In genomic region chr16:80509872-80510271, GRCh38 we compare ENCODE assay signal across 1 cellular context.
TF ChIP-seq lines count a peak whose summit lies in the region.

No MANE protein-coding gene starts in this region.

TF ChIP-seq in H1, 55 proteins besides CTCF, POLR2A, EP300 and RAD21:
- TF ChIP-seq CHD1 (IDR thresholded peaks at IDR 0.05; ENCODE audit: low read depth, low read length) (no peak), EGR1 (IDR thresholded peaks at IDR 0.05; ENCODE audit: borderline replicate concordance, low read depth, low read length) (no peak), TCF12 (IDR thresholded peaks at IDR 0.05; ENCODE audit: low read depth, low read length) (no peak), POU5F1 (IDR thresholded peaks at IDR 0.05; ENCODE audit: low read depth, low read length) (no peak), BRCA1 (IDR thresholded peaks at IDR 0.05; ENCODE audit: low read depth, low read length) (no peak), RNF2 (IDR thresholded peaks at IDR 0.05; ENCODE audit: borderline replicate concordance, low read depth, low read length, missing control alignments, poor library complexity, severe bottlenecking) (no peak), GABPA (IDR thresholded peaks at IDR 0.05; ENCODE audit: borderline replicate concordance, insufficient read depth, low read length) (no peak)
- TF ChIP-seq, protein P1, sequence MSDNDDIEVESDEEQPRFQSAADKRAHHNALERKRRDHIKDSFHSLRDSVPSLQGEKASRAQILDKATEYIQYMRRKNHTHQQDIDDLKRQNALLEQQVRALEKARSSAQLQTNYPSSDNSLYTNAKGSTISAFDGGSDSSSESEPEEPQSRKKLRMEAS (IDR thresholded peaks at IDR 0.05), result 0 out of 2 replicates have a peak, but pooled peaks have one; percentile 28
TF ChIP-seq in H1: peak in this region for 1.
